Comparison of ENCODE assay signal across 8 cellular contexts in genomic region chr16:57185446-57185944, GRCh38. TPM values are rescaled to one million over a fixed set of nuclear protein-coding genes. Genes with fewer than 3 reads are reported as not detected.
DNase-seq lines count a peak whose midpoint lies in the region; ATAC-seq lines count a peak whose summit lies in the region.

No MANE protein-coding gene starts in this region.

- peak overlapping the region; percentile 96 for H3K27ac Mint-ChIP-seq in activated T-helper 2 cell treated with anti-CD3 and anti-CD28 coated beads, Interferon-gamma antibody, Interleukin-2, Interleukin-4, amounts not matched to agents 10 μg/mL and 5 μg/mL and 100 μg/mL, durations not matched to agents 14 hours and 24 hours and 36 hours

- intact Hi-C loops in activated T-helper 2 cell treated with anti-CD3 and anti-CD28 coated beads, Interferon-gamma antibody, Interleukin-2, Interleukin-4, amounts not matched to agents 10 μg/mL and 5 μg/mL and 100 μg/mL, durations not matched to agents 14 hours and 24 hours and 36 hours (cut with micrococcal nuclease): loop anchor here (5.0 kb wide), 4 partner anchors 92 to 733 kb away; partner anchors contain the start of genes NUDT21 and OGFOD1

- peak; percentile 46 to 69 for DNase-seq in SHP77 (lab: John Stamatoyannopoulos, UW)
- DNase-seq in SHP77 treated with DMSO at 0.1 percent for 48 hours (lab: John Stamatoyannopoulos, UW): no peak
- peak; percentile 59 for DNase-seq in HPDE6-E6E7 (ENCODE audit: extremely low spot score)
- no peak for DNase-seq in activated T-helper 2 cell treated with anti-CD3 and anti-CD28 coated beads, Interferon-gamma antibody, Interleukin-2, Interleukin-4, amounts not matched to agents 10 μg/mL and 5 μg/mL and 100 μg/mL, durations not matched to agents 14 hours and 24 hours and 36 hours (ENCODE audit: low spot score)
- DNase-seq in glomerular visceral epithelial cell (ENCODE audit: extremely low spot score): peak; percentile 60
- peak; percentile 59 for DNase-seq in occipital lobe (lab: John Stamatoyannopoulos, UW)
- no peak for DNase-seq in medulla oblongata (ENCODE audit: extremely low spot score)

- H3K4me1 Mint-ChIP-seq in activated T-helper 2 cell treated with anti-CD3 and anti-CD28 coated beads, Interferon-gamma antibody, Interleukin-2, Interleukin-4, amounts not matched to agents 10 μg/mL and 5 μg/mL and 100 μg/mL, durations not matched to agents 14 hours and 24 hours and 36 hours (ENCODE audit: low read depth): peaks cover 36% of the 10 kb centered on the region

- H3K27me3 Mint-ChIP-seq in activated T-helper 2 cell treated with anti-CD3 and anti-CD28 coated beads, Interferon-gamma antibody, Interleukin-2, Interleukin-4, amounts not matched to agents 10 μg/mL and 5 μg/mL and 100 μg/mL, durations not matched to agents 14 hours and 24 hours and 36 hours (ENCODE audit: low read depth): no peaks in the 10 kb centered on the region

- no peaks in the 10 kb centered on the region for H3K9me3 Mint-ChIP-seq in activated T-helper 2 cell treated with anti-CD3 and anti-CD28 coated beads, Interferon-gamma antibody, Interleukin-2, Interleukin-4, amounts not matched to agents 10 μg/mL and 5 μg/mL and 100 μg/mL, durations not matched to agents 14 hours and 24 hours and 36 hours

- H3K36me3 Mint-ChIP-seq in activated T-helper 2 cell treated with anti-CD3 and anti-CD28 coated beads, Interferon-gamma antibody, Interleukin-2, Interleukin-4, amounts not matched to agents 10 μg/mL and 5 μg/mL and 100 μg/mL, durations not matched to agents 14 hours and 24 hours and 36 hours (ENCODE audit: low read depth): peaks cover 20% of the 10 kb centered on the region

- H3K4me3 Mint-ChIP-seq in activated T-helper 2 cell treated with anti-CD3 and anti-CD28 coated beads, Interferon-gamma antibody, Interleukin-2, Interleukin-4, amounts not matched to agents 10 μg/mL and 5 μg/mL and 100 μg/mL, durations not matched to agents 14 hours and 24 hours and 36 hours (ENCODE audit: low read depth): peak overlapping the region; percentile 98

- ATAC-seq in GM21447 (IDR thresholded peaks at IDR 0.05; ENCODE audit: unreplicated experiment): peak; percentile 26

RNA-seq across cellular contexts. Expression of gene PSME3IP1, which starts 0.3 kb away (rescaled TPM):
- total RNA-seq in activated T-helper 2 cell treated with anti-CD3 and anti-CD28 coated beads, Interferon-gamma antibody, Interleukin-2, Interleukin-4, amounts not matched to agents 10 μg/mL and 5 μg/mL and 100 μg/mL, durations not matched to agents 14 hours and 24 hours and 36 hours: 109 and 125 TPM in 2 replicates
- total RNA-seq in occipital lobe: 104 TPM

RNA-seq across cellular contexts. Expression of gene RSPRY1, which starts 0.6 kb away (rescaled TPM):
- 33.3 and 43.0 TPM in 2 replicates for total RNA-seq in activated T-helper 2 cell treated with anti-CD3 and anti-CD28 coated beads, Interferon-gamma antibody, Interleukin-2, Interleukin-4, amounts not matched to agents 10 μg/mL and 5 μg/mL and 100 μg/mL, durations not matched to agents 14 hours and 24 hours and 36 hours
- 75.5 TPM for total RNA-seq in occipital lobe

RNA-seq across cellular contexts. Expression of gene ARL2BP, which starts 59.6 kb away (rescaled TPM):
- total RNA-seq in activated T-helper 2 cell treated with anti-CD3 and anti-CD28 coated beads, Interferon-gamma antibody, Interleukin-2, Interleukin-4, amounts not matched to agents 10 μg/mL and 5 μg/mL and 100 μg/mL, durations not matched to agents 14 hours and 24 hours and 36 hours: 28.1 and 31.2 TPM in 2 replicates
- total RNA-seq in occipital lobe: 81.4 TPM

Comparison
In these comparisons a context has a peak if more than half of its experiments do, and no peak if none do; other contexts are left out.
1. DNase-seq: peak in SHP77 (2 of 2), HPDE6-E6E7 (single experiment), glomerular visceral epithelial cell (single experiment) and occipital lobe (single experiment); none in SHP77 treated with DMSO at 0.1 percent for 48 hours (single experiment), activated T-helper 2 cell treated with anti-CD3 and anti-CD28 coated beads, Interferon-gamma antibody, Interleukin-2, Interleukin-4, amounts not matched to agents 10 μg/mL and 5 μg/mL and 100 μg/mL, durations not matched to agents 14 hours and 24 hours and 36 hours (single experiment) and medulla oblongata (single experiment).